9 cellular contexts compared by ENCODE assay signal in genomic region chr3:142866841-142867631, GRCh38. TPM values are rescaled to one million over a fixed set of nuclear protein-coding genes. Genes with fewer than 3 reads are reported as not detected.
DNase-seq lines count a peak whose midpoint lies in the region; ATAC-seq and TF ChIP-seq lines count a peak whose summit lies in the region.
"Had no signal": no experiment of that assay in that cellular context is flagged by ENCODE, and none has a peak within 500 bp of the region (broad histone marks: within the 10 kb centered on the region; RNA-seq: fewer than 3 reads in every experiment).

No MANE protein-coding gene starts in this region.

- H3K27me3 Mint-ChIP-seq in activated CD8-positive, alpha-beta T cell treated with anti-CD3 and anti-CD28 coated beads for 36 hours = peaks cover 7% of the 10 kb centered on the region

- no peak for ATAC-seq in activated CD8-positive, alpha-beta T cell treated with anti-CD3 and anti-CD28 coated beads for 36 hours
- ATAC-seq: CD8-positive, alpha-beta T cell had no signal

- in situ Hi-C loops in SK-MEL-5 (cut with HindIII; ENCODE audit: low pct_unique_long_range_greater_than_20kb, low sequenced_read_pairs) = no loop called here

- H3K4me1 Mint-ChIP-seq in activated CD8-positive, alpha-beta T cell treated with anti-CD3 and anti-CD28 coated beads for 36 hours (ENCODE audit: low read depth) = peaks cover 8% of the 10 kb centered on the region

- H3K4me3 Mint-ChIP-seq in activated CD8-positive, alpha-beta T cell treated with anti-CD3 and anti-CD28 coated beads for 36 hours = no peak overlapping the region
- H3K4me3 Mint-ChIP-seq: CD8-positive, alpha-beta T cell had no signal

- no peaks in the 10 kb centered on the region for H3K9me3 Mint-ChIP-seq in activated CD8-positive, alpha-beta T cell treated with anti-CD3 and anti-CD28 coated beads for 36 hours
- H3K9me3 Mint-ChIP-seq: CD8-positive, alpha-beta T cell had no signal

- DNase-seq in DMS153 (lab: John Stamatoyannopoulos, UW) = peak; percentile 87
- DNase-seq in NCI-H1417 (lab: John Stamatoyannopoulos, UW) = peak; percentile 66 to 84 (median 84)
- peak; percentile 55 for DNase-seq in SK-MEL-5 (ENCODE audit: low read depth, low spot score)
- peak; percentile 61 for DNase-seq in iPS-NIHi7 (ENCODE audit: extremely low spot score)
- no peak for DNase-seq in stimulated activated CD4-positive, alpha-beta T cell treated with anti-CD3 and anti-CD28 coated beads, Interleukin-2, amount 100 ng/mL, for 24 hours
- DNase-seq in NCI-H128 (lab: John Stamatoyannopoulos, UW; ENCODE audit: unreplicated experiment) = no peak
- no peak for DNase-seq in activated gamma-delta T cell (lab: John Stamatoyannopoulos, UW)
- DNase-seq in activated CD8-positive, alpha-beta T cell treated with anti-CD3 and anti-CD28 coated beads for 36 hours = no peak
- DNase-seq: CD8-positive, alpha-beta T cell had no signal

- intact Hi-C loops in activated CD8-positive, alpha-beta T cell treated with anti-CD3 and anti-CD28 coated beads for 36 hours (cut with micrococcal nuclease) = no loop called here

- POLR2A ChIA-PET in activated CD8-positive, alpha-beta T cell treated with anti-CD3 and anti-CD28 coated beads for 36 hours (lab: Charles Lee) = no interaction called here

- no peaks in the 10 kb centered on the region for H3K36me3 Mint-ChIP-seq in activated CD8-positive, alpha-beta T cell treated with anti-CD3 and anti-CD28 coated beads for 36 hours (ENCODE audit: low read depth)
- H3K36me3 Mint-ChIP-seq: CD8-positive, alpha-beta T cell had no signal

- CTCF ChIA-PET in activated CD8-positive, alpha-beta T cell treated with anti-CD3 and anti-CD28 coated beads for 36 hours (lab: Charles Lee) = interaction anchor here (0.6 to 1.3 kb wide), 2 partner anchors 38 to 39 kb away, joined by 3 to 4 read pairs; no protein-coding TSS in a partner anchor

- no peak overlapping the region for H3K27ac Mint-ChIP-seq in activated CD8-positive, alpha-beta T cell treated with anti-CD3 and anti-CD28 coated beads for 36 hours
- H3K27ac Mint-ChIP-seq: CD8-positive, alpha-beta T cell had no signal

- no peak for TF ChIP-seq CTCF in activated CD8-positive, alpha-beta T cell treated with anti-CD3 and anti-CD28 coated beads for 36 hours (IDR thresholded peaks at IDR 0.05)

RNA-seq across cellular contexts. Expression of gene PCOLCE2, which starts 21.8 kb away (rescaled TPM):
- 57.2 and 60.6 TPM in 2 replicates for total RNA-seq in SK-MEL-5 (2014; rRNA removed; shearing (Covaris generic))
- polyA plus RNA-seq in SK-MEL-5 (2015; cell fraction: cytosol; rRNA removed) = 50.5 and 56.0 TPM in 2 replicates
- 31.8 and 34.7 TPM in 2 replicates for polyA plus RNA-seq in SK-MEL-5 (2015; cell fraction: nucleus; rRNA removed)
- 1 to 10 TPM; 1.1 TPM for total RNA-seq in activated CD8-positive, alpha-beta T cell treated with anti-CD3 and anti-CD28 coated beads for 36 hours
- total RNA-seq: CD8-positive, alpha-beta T cell had no signal

Comparison
In these comparisons a context has a peak if more than half of its experiments do, and no peak if none do; other contexts are left out.
1. DNase-seq: peak in DMS153 (single experiment), NCI-H1417 (3 of 3), SK-MEL-5 (single experiment) and iPS-NIHi7 (single experiment); none in stimulated activated CD4-positive, alpha-beta T cell treated with anti-CD3 and anti-CD28 coated beads, Interleukin-2, amount 100 ng/mL, for 24 hours (0 of 2), NCI-H128 (single experiment), activated gamma-delta T cell (single experiment) and activated CD8-positive, alpha-beta T cell treated with anti-CD3 and anti-CD28 coated beads for 36 hours (single experiment).
2. RNA of gene PCOLCE2, which starts 21.8 kb away (total RNA-seq): 57.2 to 60.6 TPM in SK-MEL-5; 1.1 TPM in activated CD8-positive, alpha-beta T cell treated with anti-CD3 and anti-CD28 coated beads for 36 hours; every median in the first group is over 10 times any median in the second.